In genomic region chr3:63228087-63228486, GRCh38 we compare ENCODE assay signal across 18 cellular contexts. TPM values are rescaled to one million over a fixed set of nuclear protein-coding genes. Genes with fewer than 3 reads are reported as not detected.
"Had no signal": no experiment of that assay in that cellular context is flagged by ENCODE, and none has a peak within 500 bp of the region (broad histone marks: within the 10 kb centered on the region; RNA-seq: fewer than 3 reads in every experiment).

No MANE protein-coding gene starts in this region.

- H3K4me3 Mint-ChIP-seq: activated naive CD8-positive, alpha-beta T cell treated with anti-CD3 and anti-CD28 coated beads for 36 hours; activated T-helper 1 cell treated with anti-CD3 and anti-CD28 coated beads, Interleukin-12 subunit alpha, Interleukin-12 subunit beta, Interleukin-2, Interleukin-4 antibody, amounts not matched to agents 30 ng/mL and 10 ng/mL and 1 ng/mL, durations not matched to agents 14 hours and 24 hours and 36 hours; natural killer cell had no signal

- H3K9me3 Mint-ChIP-seq: activated naive CD8-positive, alpha-beta T cell treated with anti-CD3 and anti-CD28 coated beads for 36 hours; activated T-helper 1 cell treated with anti-CD3 and anti-CD28 coated beads, Interleukin-12 subunit alpha, Interleukin-12 subunit beta, Interleukin-2, Interleukin-4 antibody, amounts not matched to agents 30 ng/mL and 10 ng/mL and 1 ng/mL, durations not matched to agents 14 hours and 24 hours and 36 hours had no signal

- H3K4me1 Mint-ChIP-seq: activated naive CD8-positive, alpha-beta T cell treated with anti-CD3 and anti-CD28 coated beads for 36 hours; natural killer cell had no signal

- H3K27ac ChIP-seq: lower lobe of right lung, tibial nerve, WERI-Rb-1 had no signal

- H3K4me3 ChIP-seq: lower lobe of right lung, tibial nerve had no signal

- H3K27me3 ChIP-seq: tibial nerve had no signal

- H3K27ac Mint-ChIP-seq: activated naive CD8-positive, alpha-beta T cell treated with anti-CD3 and anti-CD28 coated beads for 36 hours; activated T-helper 1 cell treated with anti-CD3 and anti-CD28 coated beads, Interleukin-12 subunit alpha, Interleukin-12 subunit beta, Interleukin-2, Interleukin-4 antibody, amounts not matched to agents 30 ng/mL and 10 ng/mL and 1 ng/mL, durations not matched to agents 14 hours and 24 hours and 36 hours; natural killer cell had no signal

- DNase-seq: activated CD4-positive, alpha-beta T cell treated with anti-CD3 and anti-CD28 coated beads, Interleukin-2, amount 50 U/mL, for 4 hours; activated gamma-delta T cell treated with Interleukin-2 at 50 U/mL for 16 hours; activated T-cell treated with anti-CD3 and anti-CD28 coated beads for 4 hours; central memory CD4-positive, alpha-beta T cell; foreskin melanocyte; glutamatergic neuron; islet precursor cell; left colon; lower lobe of right lung; natural killer cell; stimulated activated CD4-positive, alpha-beta T cell treated with anti-CD3 and anti-CD28 coated beads, Interleukin-2, amount 100 ng/mL, for 24 hours; stimulated activated naive CD8-positive, alpha-beta T cell treated with anti-CD3 and anti-CD28 coated beads, Interleukin-15, Interleukin-2, amounts not matched to agents 100 U/mL and 50 U/mL, for 24 hours had no signal

- H3K36me3 ChIP-seq: lower lobe of right lung, tibial nerve, WERI-Rb-1 had no signal

- ATAC-seq: natural killer cell; stimulated activated naive CD8-positive, alpha-beta T cell treated with anti-CD3 and anti-CD28 coated beads, Interleukin-15, Interleukin-2, amounts not matched to agents 100 U/mL and 50 U/mL, for 24 hours had no signal

- H3K36me3 Mint-ChIP-seq: activated naive CD8-positive, alpha-beta T cell treated with anti-CD3 and anti-CD28 coated beads for 36 hours; natural killer cell had no signal

- H3K9me3 ChIP-seq: lower lobe of right lung, tibial nerve had no signal

- H3K4me1 ChIP-seq: lower lobe of right lung had no signal

RNA-seq across cellular contexts. Expression of gene SYNPR, which starts 50.0 kb away (rescaled TPM):
- total RNA-seq: activated naive CD8-positive, alpha-beta T cell treated with anti-CD3 and anti-CD28 coated beads for 36 hours; activated T-helper 1 cell treated with anti-CD3 and anti-CD28 coated beads, Interleukin-12 subunit alpha, Interleukin-12 subunit beta, Interleukin-2, Interleukin-4 antibody, amounts not matched to agents 30 ng/mL and 10 ng/mL and 1 ng/mL, durations not matched to agents 14 hours and 24 hours and 36 hours; epithelial cell of proximal tubule; fibroblast of lung; lower lobe of right lung; natural killer cell; tibial nerve had no signal
